In genomic region chr4:71009091-71009490, GRCh38 we compare ENCODE assay signal across 17 cellular contexts. TPM values are rescaled to one million over a fixed set of nuclear protein-coding genes. Genes with fewer than 3 reads are reported as not detected.
DNase-seq lines count a peak whose midpoint lies in the region; ATAC-seq lines count a peak whose summit lies in the region.
"Had no signal": no experiment of that assay in that cellular context is flagged by ENCODE, and none has a peak within 500 bp of the region (broad histone marks: within the 10 kb centered on the region; RNA-seq: fewer than 3 reads in every experiment).

No MANE protein-coding gene starts in this region.

- no peaks in the 10 kb centered on the region for H3K9me3 Mint-ChIP-seq in activated T-cell treated with anti-CD3 and anti-CD28 coated beads, Interleukin-2, amount 50 U/mL, for 24 hours
- H3K9me3 Mint-ChIP-seq in effector memory CD8-positive, alpha-beta T cell = no peaks in the 10 kb centered on the region

- H3K36me3 ChIP-seq in skeletal muscle satellite cell (ENCODE audit: insufficient read depth, low read length) = no peaks in the 10 kb centered on the region

- no peaks in the 10 kb centered on the region for H3K27me3 ChIP-seq in skeletal muscle satellite cell (ENCODE audit: control insufficient read depth, insufficient read depth, low read length)

- no peak overlapping the region for H3K4me3 Mint-ChIP-seq in activated T-cell treated with anti-CD3 and anti-CD28 coated beads, Interleukin-2, amount 50 U/mL, for 24 hours
- H3K4me3 Mint-ChIP-seq in effector memory CD8-positive, alpha-beta T cell = no peak overlapping the region

- peak overlapping the region; percentile 87 for H3K27ac Mint-ChIP-seq in activated T-cell treated with anti-CD3 and anti-CD28 coated beads, Interleukin-2, amount 50 U/mL, for 24 hours
- peak overlapping the region; percentile 12 to 57 for H3K27ac Mint-ChIP-seq in effector memory CD8-positive, alpha-beta T cell

- no peak overlapping the region for H3K9ac ChIP-seq in skeletal muscle satellite cell (ENCODE audit: low read depth, low read length)

- no peaks in the 10 kb centered on the region for H3K9me3 ChIP-seq in skeletal muscle satellite cell (replicated peaks; ENCODE audit: low read length)

- H3K4me1 Mint-ChIP-seq in activated T-cell treated with anti-CD3 and anti-CD28 coated beads, Interleukin-2, amount 50 U/mL, for 24 hours (ENCODE audit: low read depth) = peaks cover 51% of the 10 kb centered on the region
- peaks cover 40 to 54% of the 10 kb centered on the region in 2 donors for H3K4me1 Mint-ChIP-seq in effector memory CD8-positive, alpha-beta T cell (ENCODE audit: low read depth in 2 of 2)

- peaks cover 14% of the 10 kb centered on the region for H3K4me1 ChIP-seq in skeletal muscle satellite cell (ENCODE audit: control insufficient read depth, insufficient read depth, low read length)

- ATAC-seq in effector memory CD8-positive, alpha-beta T cell (replicated peaks) = no peak
- ATAC-seq in GM19397 (IDR thresholded peaks at IDR 0.05; ENCODE audit: unreplicated experiment) (no peak), GM18517 (IDR thresholded peaks at IDR 0.05; ENCODE audit: unreplicated experiment) (no peak)

- no peaks in the 10 kb centered on the region for H3K27me3 Mint-ChIP-seq in activated T-cell treated with anti-CD3 and anti-CD28 coated beads, Interleukin-2, amount 50 U/mL, for 24 hours
- no peaks in the 10 kb centered on the region for H3K27me3 Mint-ChIP-seq in effector memory CD8-positive, alpha-beta T cell

- DNase-seq in activated T-cell treated with anti-CD3 and anti-CD28 coated beads, Interleukin-2, amount 50 U/mL, for 24 hours = no peak
- DNase-seq in activated T-cell treated with anti-CD3 and anti-CD28 coated beads, Interleukin-2, amount 50 U/mL, for 48 hours = no peak
- peak; percentile 11 for DNase-seq in RKO (ENCODE audit: low spot score)
- DNase-seq in effector memory CD8-positive, alpha-beta T cell = no peak
- DNase-seq in LoVo (ENCODE audit: low spot score) = no peak
- DNase-seq: ACHN; effector memory CD4-positive, alpha-beta T cell; foreskin melanocyte; mesendoderm; NCI-H1436 treated with DMSO at 0.1 percent for 48 hours; NCI-H446; occipital lobe; PC-3; small intestine had no signal

- peaks cover 52% of the 10 kb centered on the region for H3K36me3 Mint-ChIP-seq in activated T-cell treated with anti-CD3 and anti-CD28 coated beads, Interleukin-2, amount 50 U/mL, for 24 hours (ENCODE audit: low read depth)
- peaks cover 33% of the 10 kb centered on the region for H3K36me3 Mint-ChIP-seq in effector memory CD8-positive, alpha-beta T cell (ENCODE audit: insufficient read depth)

- H3K4me2 ChIP-seq in skeletal muscle satellite cell (ENCODE audit: low read length) = peak overlapping the region; percentile 7

- H3K4me3 ChIP-seq in skeletal muscle satellite cell (ENCODE audit: low read length) = no peak overlapping the region

RNA-seq across cellular contexts. Expression of gene DCK, which starts 15.6 kb away (rescaled TPM):
- total RNA-seq in skeletal muscle satellite cell (2012; rRNA removed) = 16.2 and 16.4 TPM in 2 replicates
